In genomic region chr1:93591291-93591832, GRCh38 we compare ENCODE assay signal across 10 cellular contexts.
DNase-seq lines count a peak whose midpoint lies in the region; ATAC-seq and TF ChIP-seq lines count a peak whose summit lies in the region.
"Had no signal": no experiment of that assay in that cellular context is flagged by ENCODE, and none has a peak within 500 bp of the region (broad histone marks: within the 10 kb centered on the region; RNA-seq: fewer than 3 reads in every experiment).

No MANE protein-coding gene starts in this region.

- H3K27me3 Mint-ChIP-seq in natural killer cell (ENCODE audit: low read depth in 2 of 2) (peaks cover 0 to 7% of the 10 kb centered on the region in 2 donors), endothelial cell (ENCODE audit: unreplicated experiment) (peaks cover 6% of the 10 kb centered on the region)
- H3K27me3 Mint-ChIP-seq: activated CD4-positive, alpha-beta T cell treated with anti-CD3 and anti-CD28 coated beads for 36 hours had no signal

- H3K36me3 Mint-ChIP-seq in natural killer cell (no peaks in the 10 kb centered on the region), endothelial cell (ENCODE audit: low read depth, unreplicated experiment) (peaks cover 28% of the 10 kb centered on the region)

- H3K36me3 ChIP-seq in RWPE2 (ENCODE audit: low read depth) (peaks cover 72% of the 10 kb centered on the region), WERI-Rb-1 (no peaks in the 10 kb centered on the region)

- H3K27ac ChIP-seq in RWPE2 (ENCODE audit: poor library complexity, severe bottlenecking) (peak overlapping the region; percentile 76), WERI-Rb-1 (no peak overlapping the region)

- peak; percentile 25 for ATAC-seq in GM18498 (IDR thresholded peaks at IDR 0.05; ENCODE audit: unreplicated experiment)
- ATAC-seq in HG02763 (IDR thresholded peaks at IDR 0.05; ENCODE audit: unreplicated experiment) = peak; percentile 12
- ATAC-seq in RWPE2 (ENCODE audit: low read depth) = no peak
- peak in 2 of 3 donors; percentile 26 to 57 for ATAC-seq in natural killer cell
- ATAC-seq in Right ventricle myocardium superior (ENCODE audit: poor library complexity) = no peak
- ATAC-seq: activated CD4-positive, alpha-beta T cell treated with anti-CD3 and anti-CD28 coated beads for 36 hours had no signal

- peaks cover 68% of the 10 kb centered on the region for H3K4me1 ChIP-seq in RWPE2 (ENCODE audit: insufficient read depth, poor library complexity, severe bottlenecking)

- H3K27me3 ChIP-seq in RWPE2 (ENCODE audit: insufficient read depth, poor library complexity, severe bottlenecking) (no peaks in the 10 kb centered on the region), WERI-Rb-1 (ENCODE audit: insufficient read depth, low read depth, severe bottlenecking) (no peaks in the 10 kb centered on the region)

- intact Hi-C loops in natural killer cell (cut with micrococcal nuclease) (no loop called here), Right ventricle myocardium superior (cut with DNase I) (no loop called here)

- peak overlapping the region; percentile 60 to 80 for H3K27ac Mint-ChIP-seq in natural killer cell
- H3K27ac Mint-ChIP-seq in endothelial cell (ENCODE audit: unreplicated experiment) = no peak overlapping the region
- H3K27ac Mint-ChIP-seq: activated CD4-positive, alpha-beta T cell treated with anti-CD3 and anti-CD28 coated beads for 36 hours had no signal

- TF ChIP-seq CTCF in RWPE2 (IDR thresholded peaks at IDR 0.05; ENCODE audit: poor library complexity, severe bottlenecking) (no peak), natural killer cell (IDR thresholded peaks at IDR 0.05) (no peak), WERI-Rb-1 (IDR thresholded peaks at IDR 0.05; ENCODE audit: low read depth, low read length) (no peak), endothelial cell (IDR thresholded peaks at IDR 0.05; ENCODE audit: unreplicated experiment) (no peak)

- H3K9me3 Mint-ChIP-seq in natural killer cell (no peaks in the 10 kb centered on the region), endothelial cell (ENCODE audit: unreplicated experiment) (no peaks in the 10 kb centered on the region)

- H3K9me3 ChIP-seq in RWPE2 (ENCODE audit: severe bottlenecking) = no peaks in the 10 kb centered on the region
- no peaks in the 10 kb centered on the region for H3K9me3 ChIP-seq in WERI-Rb-1 (ENCODE audit: severe bottlenecking)

- no peak for DNase-seq in RWPE2 (ENCODE audit: low spot score)
- no peak for DNase-seq in natural killer cell
- no peak for DNase-seq in WERI-Rb-1
- no peak for DNase-seq in endothelial cell (ENCODE audit: low spot score)
- DNase-seq in NCI-H2171 treated with DMSO at 0.1 percent for 48 hours (lab: John Stamatoyannopoulos, UW) = no peak
- DNase-seq in Right ventricle myocardium superior = no peak
- DNase-seq: cortex of kidney had no signal

- no peak overlapping the region for H3K4me3 ChIP-seq in RWPE2 (ENCODE audit: severe bottlenecking)
- H3K4me3 ChIP-seq in WERI-Rb-1 (ENCODE audit: low read depth, low read length) = no peak overlapping the region

- H3K4me3 Mint-ChIP-seq in natural killer cell = peak overlapping the region; percentile 9
- H3K4me3 Mint-ChIP-seq in endothelial cell (ENCODE audit: unreplicated experiment) = no peak overlapping the region
- H3K4me3 Mint-ChIP-seq: activated CD4-positive, alpha-beta T cell treated with anti-CD3 and anti-CD28 coated beads for 36 hours had no signal

- H3K4me1 Mint-ChIP-seq in natural killer cell (peaks cover 19 to 25% of the 10 kb centered on the region in 2 donors), endothelial cell (ENCODE audit: unreplicated experiment) (peaks cover 42% of the 10 kb centered on the region)

Comparison
In these comparisons a context has a peak if more than half of its experiments do, and no peak if none do; other contexts are left out.
1. ATAC-seq: peak in GM18498 (single experiment), HG02763 (single experiment) and natural killer cell (2 of 3); none in RWPE2 (single experiment) and Right ventricle myocardium superior (single experiment).